25 cellular contexts compared by ENCODE assay signal in genomic region chr15:64549860-64550259, GRCh38.
DNase-seq lines count a peak whose midpoint lies in the region; ATAC-seq, FAIRE-seq and TF ChIP-seq lines count a peak whose summit lies in the region.
"Had no signal": no experiment of that assay in that cellular context is flagged by ENCODE, and none has a peak within 500 bp of the region (broad histone marks: within the 10 kb centered on the region; RNA-seq: fewer than 3 reads in every experiment).

No MANE protein-coding gene starts in this region.

- H2BK5ac ChIP-seq in trophoblast cell (ENCODE audit: low read depth, low read length, poor library complexity) = no peak overlapping the region

- WGBS in K562 (ENCODE audit: insufficient coverage, low coverage, missing lambda C conversion rate) = 81% methylated on average over 2 of the region's 2 CpGs
- no CpG with 5 or more reads among the region's 2 CpGs for WGBS in trophoblast cell (ENCODE audit: extremely low coverage, insufficient coverage, insufficient read length)

- H3K79me1 ChIP-seq in trophoblast cell (ENCODE audit: low read length) = no peaks in the 10 kb centered on the region

- H3K27ac Mint-ChIP-seq in MCF 10A (ENCODE audit: low read depth, unreplicated experiment) = peak overlapping the region; percentile 69
- no peak overlapping the region for H3K27ac Mint-ChIP-seq in nephron progenitor cell
- H3K27ac Mint-ChIP-seq: GM23338 had no signal

- H3K9me3 ChIP-seq in breast epithelium = no peaks in the 10 kb centered on the region
- H3K9me3 ChIP-seq in HCT116 (ENCODE audit: control insufficient read depth in 1 of 2, insufficient read depth in 1 of 2, low read depth in 1 of 2, low read length in 2 of 2) = no peaks in the 10 kb centered on the region
- H3K9me3 ChIP-seq in K562 (replicated peaks; ENCODE audit: control insufficient read depth, insufficient read depth, low read depth, low read length) = no peaks in the 10 kb centered on the region
- no peaks in the 10 kb centered on the region for H3K9me3 ChIP-seq in trophoblast cell (ENCODE audit: insufficient read depth, low read depth, low read length)
- H3K9me3 ChIP-seq: A549, BE2C, HAP-1 had no signal

- peak overlapping the region; percentile 59 for H3K4ac ChIP-seq in trophoblast cell (ENCODE audit: low read depth, low read length)

- no peak overlapping the region for H2AFZ ChIP-seq in HCT116 (ENCODE audit: low read depth, low read length, poor library complexity, severe bottlenecking)
- H2AFZ ChIP-seq in K562 (ENCODE audit: low read depth, low read length) = no peak overlapping the region
- no peak overlapping the region for H2AFZ ChIP-seq in trophoblast cell (ENCODE audit: insufficient read depth, low read length, poor library complexity)
- H2AFZ ChIP-seq: GM23338 had no signal

- no peak overlapping the region for H4K91ac ChIP-seq in trophoblast cell (ENCODE audit: low read depth, low read length)

- FAIRE-seq in K562 (lab: Jason Lieb, UNC) = no peak
- FAIRE-seq: A549, GM12891, GM18507, H54 had no signal

- no peaks in the 10 kb centered on the region for H3K9me2 ChIP-seq in HCT116 (ENCODE audit: insufficient read depth)

- DNase-seq in MCF 10A (ENCODE audit: unreplicated experiment) (no peak), breast epithelium (ENCODE audit: low spot score in 2 of 2) (no peak), HCT116 (ENCODE audit: low read depth, low spot score) (no peak), K562 (ENCODE audit: extremely low read depth in 1 of 4, low spot score in 3 of 4) (no peak), trophoblast cell (no peak), nephron progenitor cell (no peak), midbrain (lab: John Stamatoyannopoulos, UW) (no peak)
- DNase-seq: 8988T; ACHN; AML-193; BE2C; CD4-positive, alpha-beta memory T cell; COR-L47; DMS53; DMS79 treated with DMSO at 0.1 percent for 48 hours; GF-D8 had no signal

- in situ Hi-C loops in K562 (cut with MboI) = no loop called here

- intact Hi-C loops in MCF 10A (cut with micrococcal nuclease) = no loop called here
- intact Hi-C loops in breast epithelium (cut with DNase I; ENCODE audit: low total_unique reads) = loop anchor here (5.0 kb wide), 1 partner anchor 352 kb away; no protein-coding TSS in a partner anchor
- intact Hi-C loops in HCT116 (cut with micrococcal nuclease) = no loop called here
- intact Hi-C loops in K562 (cut with micrococcal nuclease) = no loop called here

- TF ChIP-seq RAD21 in HCT116 (IDR thresholded peaks at IDR 0.05; ENCODE audit: low read depth) = no peak
- no peak for TF ChIP-seq RAD21 in K562 (CRISPR knock-in tag; conservative IDR thresholded peaks at IDR 0.05 in 1 of 2, IDR thresholded peaks at IDR 0.05 in 1 of 2)

- H3K27ac ChIP-seq in breast epithelium (no peak overlapping the region), HCT116 (ENCODE audit: low read depth, low read length) (no peak overlapping the region), K562 (ENCODE audit: extremely low read depth, low read depth, low read length) (no peak overlapping the region), trophoblast cell (ENCODE audit: low read depth, low read length) (no peak overlapping the region)
- H3K27ac ChIP-seq: A549; BLaER1 treated with 17β-estradiol and CSF1 and Interleukin-3, amounts not matched to agents 10 nM and 100 nM had no signal

- TF ChIP-seq EP300 in K562 (IDR thresholded peaks at IDR 0.05; ENCODE audit: low read length) = no peak

- H3K9me3 Mint-ChIP-seq in MCF 10A (ENCODE audit: unreplicated experiment) = peaks cover 7% of the 10 kb centered on the region
- peaks cover 6% of the 10 kb centered on the region for H3K9me3 Mint-ChIP-seq in nephron progenitor cell
- H3K9me3 Mint-ChIP-seq: CD4-positive, alpha-beta memory T cell; GM23338 had no signal

- H3K27me3 ChIP-seq in breast epithelium = no peaks in the 10 kb centered on the region
- no peaks in the 10 kb centered on the region for H3K27me3 ChIP-seq in HCT116 (ENCODE audit: insufficient read depth, low read length)
- H3K27me3 ChIP-seq in K562 (ENCODE audit: control insufficient read depth in 2 of 2, insufficient read depth in 2 of 2, low read length in 2 of 2) = no peaks in the 10 kb centered on the region
- no peaks in the 10 kb centered on the region for H3K27me3 ChIP-seq in trophoblast cell (ENCODE audit: insufficient read depth, low read length)
- H3K27me3 ChIP-seq: BE2C; BLaER1 treated with 17β-estradiol and CSF1 and Interleukin-3, amounts not matched to agents 10 nM and 100 nM had no signal

- TF ChIP-seq CTCF in MCF 10A (IDR thresholded peaks at IDR 0.05; ENCODE audit: unreplicated experiment) (no peak), breast epithelium (IDR thresholded peaks at IDR 0.05) (no peak), HCT116 (IDR thresholded peaks at IDR 0.05 in 2 of 3, conservative IDR thresholded peaks at IDR 0.05 in 1 of 3; ENCODE audit: borderline replicate concordance in 1 of 3, insufficient read depth in 1 of 3, low read depth in 2 of 3, low read length in 2 of 3) (no peak), K562 (IDR thresholded peaks at IDR 0.05 in 2 of 3, conservative IDR thresholded peaks at IDR 0.05 in 1 of 3; ENCODE audit: insufficient read depth in 2 of 3, low read depth in 1 of 3, low read length in 3 of 3) (no peak), nephron progenitor cell (IDR thresholded peaks at IDR 0.05) (no peak)

- no peak overlapping the region for H2BK120ac ChIP-seq in trophoblast cell (ENCODE audit: insufficient read depth, low read length, poor library complexity)

- peaks cover 84% of the 10 kb centered on the region for H3K79me2 ChIP-seq in HCT116 (ENCODE audit: insufficient read depth, low read length)
- peaks cover 90% of the 10 kb centered on the region for H3K79me2 ChIP-seq in K562 (ENCODE audit: control insufficient read depth, insufficient read depth, low read length)
- H3K79me2 ChIP-seq in trophoblast cell (ENCODE audit: control insufficient read depth, insufficient read depth, low read length, poor library complexity) = no peaks in the 10 kb centered on the region

- H3K27me3 Mint-ChIP-seq in MCF 10A (ENCODE audit: insufficient read depth, unreplicated experiment) = no peaks in the 10 kb centered on the region
- H3K27me3 Mint-ChIP-seq in nephron progenitor cell (ENCODE audit: low read depth, poor library complexity) = no peaks in the 10 kb centered on the region
- H3K27me3 Mint-ChIP-seq: CD4-positive, alpha-beta memory T cell had no signal

- no peak overlapping the region for H3K4me3 ChIP-seq in breast epithelium
- no peak overlapping the region for H3K4me3 ChIP-seq in HCT116 (replicated peaks in 1 of 2; ENCODE audit: low read depth in 1 of 2, low read length in 2 of 2)
- H3K4me3 ChIP-seq in K562 = no peak overlapping the region
- H3K4me3 ChIP-seq in trophoblast cell (ENCODE audit: low read depth, low read length) = no peak overlapping the region
- H3K4me3 ChIP-seq: A549; BLaER1 treated with 17β-estradiol and CSF1 and Interleukin-3, amounts not matched to agents 10 nM and 100 nM; GM23338; HAP-1 had no signal

- no peaks in the 10 kb centered on the region for H3K36me3 ChIP-seq in breast epithelium
- no peaks in the 10 kb centered on the region for H3K36me3 ChIP-seq in HCT116 (ENCODE audit: control insufficient read depth in 1 of 2, insufficient read depth in 2 of 2, low read length in 2 of 2)
- no peaks in the 10 kb centered on the region for H3K36me3 ChIP-seq in K562 (ENCODE audit: control insufficient read depth, insufficient read depth, low read length)
- peaks cover 0 to 3% of the 10 kb centered on the region in 2 experiments for H3K36me3 ChIP-seq in trophoblast cell (ENCODE audit: control insufficient read depth in 1 of 2, insufficient read depth in 2 of 2, low read length in 2 of 2)
- H3K36me3 ChIP-seq: HAP-1 had no signal

- H3K9ac ChIP-seq in HCT116 (ENCODE audit: low read length) = no peak overlapping the region
- H3K9ac ChIP-seq in K562 (ENCODE audit: insufficient read depth in 1 of 2, low read depth in 2 of 2, low read length in 2 of 2) = no peak overlapping the region
- H3K9ac ChIP-seq in trophoblast cell (ENCODE audit: low read length) = no peak overlapping the region
- H3K9ac ChIP-seq: BLaER1 treated with 17β-estradiol and CSF1 and Interleukin-3, amounts not matched to agents 10 nM and 100 nM had no signal

- H4K12ac ChIP-seq in trophoblast cell (ENCODE audit: low read depth, low read length) = no peak overlapping the region

- POLR2A ChIA-PET in MCF 10A (lab: Yijun Ruan, JAX) = interaction anchor here (0.6 to 2.0 kb wide), 4 partner anchors 11 to 583 kb away, joined by 3 to 5 read pairs (median 3); no protein-coding TSS in a partner anchor
- POLR2A ChIA-PET in HCT116 (lab: Charles Lee) = no interaction called here
- POLR2A ChIA-PET in K562 (lab: Yijun Ruan, JAX) = interaction anchor here (1.6 to 1.9 kb wide), 2 partner anchors 9 to 17 kb away, joined by 6 to 7 read pairs; no protein-coding TSS in a partner anchor

- no peak overlapping the region for H3K14ac ChIP-seq in trophoblast cell (ENCODE audit: low read length)

- H3K4me2 ChIP-seq in HCT116 (ENCODE audit: low read length) (peak overlapping the region; percentile 54), K562 (ENCODE audit: insufficient read depth, low read length) (no peak overlapping the region), trophoblast cell (ENCODE audit: low read length) (no peak overlapping the region)
- H3K4me2 ChIP-seq: GM23338 had no signal

- H3K18ac ChIP-seq in trophoblast cell (ENCODE audit: low read length) = no peak overlapping the region

- peaks cover 5% of the 10 kb centered on the region for H3K4me1 Mint-ChIP-seq in MCF 10A (ENCODE audit: insufficient read depth, unreplicated experiment)
- H3K4me1 Mint-ChIP-seq in nephron progenitor cell = peaks cover 14% of the 10 kb centered on the region
- H3K4me1 Mint-ChIP-seq: GM23338 had no signal

- no peak for TF ChIP-seq POLR2A in breast epithelium (IDR thresholded peaks at IDR 0.05)
- TF ChIP-seq POLR2A in HCT116 (IDR thresholded peaks at IDR 0.05; ENCODE audit: borderline replicate concordance, extremely low read depth, insufficient read depth, insufficient read length) = no peak
- TF ChIP-seq POLR2A in K562 (conservative IDR thresholded peaks at IDR 0.05) = no peak

- CTCF ChIA-PET in MCF 10A (lab: Yijun Ruan, JAX) = interaction anchor here (1.1 kb wide), 1 partner anchor 17 kb away, joined by 4 read pairs; no protein-coding TSS in a partner anchor
- CTCF ChIA-PET in HCT116 (lab: Charles Lee) = interaction anchor here (0.7 kb wide), 1 partner anchor 275 kb away, joined by 5 read pairs; the partner anchor contains the start of gene PIF1
- CTCF ChIA-PET in K562 (lab: Yijun Ruan, JAX; ENCODE audit: low intra/inter-chr PET ratio) = no interaction called here

- no peak for ATAC-seq in HCT116
- ATAC-seq in K562 = no peak
- no peak for ATAC-seq in HG02885 (IDR thresholded peaks at IDR 0.05; ENCODE audit: poor library complexity, unreplicated experiment)
- ATAC-seq: A549, GM23338 had no signal

- peaks cover 11% of the 10 kb centered on the region; the same call in 1 of the 2 replicates for H4K20me1 ChIP-seq in HCT116 (ENCODE audit: insufficient read depth)
- H4K20me1 ChIP-seq in K562 (replicated peaks; ENCODE audit: control insufficient read depth, insufficient read depth, low read length) = no peaks in the 10 kb centered on the region

- no peaks in the 10 kb centered on the region for H3K9me1 ChIP-seq in K562 (ENCODE audit: control insufficient read depth, insufficient read depth, low read length)

- no peak overlapping the region for H2BK12ac ChIP-seq in trophoblast cell (ENCODE audit: low read length)

- H4K8ac ChIP-seq in trophoblast cell (ENCODE audit: low read depth, low read length) = no peak overlapping the region

- H2AK5ac ChIP-seq in trophoblast cell (ENCODE audit: low read length) = no peak overlapping the region

- H3K4me1 ChIP-seq in breast epithelium (no peaks in the 10 kb centered on the region), HCT116 (ENCODE audit: control insufficient read depth in 1 of 2, insufficient read depth in 2 of 2, low read length in 2 of 2) (peaks cover 9 to 27% of the 10 kb centered on the region in 2 experiments), K562 (replicated peaks in 1 of 2; ENCODE audit: control insufficient read depth in 2 of 2, insufficient read depth in 2 of 2, low read length in 2 of 2) (peaks cover 0 to 9% of the 10 kb centered on the region in 2 experiments; a peak in 2 of 5 replicates), trophoblast cell (ENCODE audit: control insufficient read depth in 1 of 2, insufficient read depth in 2 of 2, low read length in 2 of 2) (no peaks in the 10 kb centered on the region)
- H3K4me1 ChIP-seq: BE2C had no signal

- H3K4me3 Mint-ChIP-seq in MCF 10A (ENCODE audit: unreplicated experiment) = no peak overlapping the region
- H3K4me3 Mint-ChIP-seq in nephron progenitor cell = no peak overlapping the region
- H3K4me3 Mint-ChIP-seq: CD14-positive monocyte; CD4-positive, alpha-beta memory T cell; GM23338 had no signal

- no peak overlapping the region for H3K23ac ChIP-seq in trophoblast cell (ENCODE audit: low read length)

- H3K36me3 Mint-ChIP-seq in MCF 10A (ENCODE audit: insufficient read depth, unreplicated experiment) (no peaks in the 10 kb centered on the region), nephron progenitor cell (ENCODE audit: low read depth) (peaks cover 43% of the 10 kb centered on the region)

- RAD21 ChIA-PET in HCT116 (lab: Charles Lee; ENCODE audit: low non-redundant PET in 1 of 2, low total read pairs in 2 of 2, uncharacterized antibody in 2 of 2, unreplicated experiment in 2 of 2) = no interaction called here

- no TSS peak for BruUV-seq in MCF 10A (replicated peaks; lab: Mats Ljungman, UMichigan)
- no TSS peak for BruUV-seq in HCT116 (replicated peaks; lab: Mats Ljungman, UMichigan)
- no TSS peak for BruUV-seq in K562 (replicated peaks; lab: Mats Ljungman, UMichigan)
